ENCODE assay signal across 24 cellular contexts in genomic region chr12:22882559-22882958, GRCh38.
DNase-seq lines count a peak whose midpoint lies in the region; FAIRE-seq and TF ChIP-seq lines count a peak whose summit lies in the region.
"Had no signal": no experiment of that assay in that cellular context is flagged by ENCODE, and none has a peak within 500 bp of the region (broad histone marks: within the 10 kb centered on the region; RNA-seq: fewer than 3 reads in every experiment).

No MANE protein-coding gene starts in this region.

- no peak overlapping the region for H3K27ac Mint-ChIP-seq in activated T-helper 1 cell treated with anti-CD3 and anti-CD28 coated beads, Interleukin-12 subunit alpha, Interleukin-12 subunit beta, Interleukin-2, Interleukin-4 antibody, amounts not matched to agents 30 ng/mL and 10 ng/mL and 1 ng/mL, durations not matched to agents 14 hours and 24 hours and 36 hours
- H3K27ac Mint-ChIP-seq: CD4-positive, CD25-positive, alpha-beta regulatory T cell; CD8-positive, alpha-beta T cell; HFFc6 had no signal

- H3K4me3 ChIP-seq in choroid plexus epithelial cell (ENCODE audit: low read depth, low read length) (no peak overlapping the region), fibroblast of villous mesenchyme (ENCODE audit: low read depth, low read length) (no peak overlapping the region), tibial artery (no peak overlapping the region)
- H3K4me3 ChIP-seq: A549, GM12878, HAP-1 had no signal

- H3K27ac ChIP-seq in C4-2B, result no peak overlapping the region
- no peak overlapping the region for H3K27ac ChIP-seq in tibial artery
- H3K27ac ChIP-seq: A549 had no signal

- TF ChIP-seq CTCF in C4-2B (conservative IDR thresholded peaks at IDR 0.05), result peak; percentile 17
- no peak for TF ChIP-seq CTCF in choroid plexus epithelial cell (conservative IDR thresholded peaks at IDR 0.05; ENCODE audit: low read depth, low read length)
- no peak for TF ChIP-seq CTCF in fibroblast of villous mesenchyme (IDR thresholded peaks at IDR 0.05; ENCODE audit: insufficient read depth, low read depth, low read length)
- no peak for TF ChIP-seq CTCF in tibial artery (IDR thresholded peaks at IDR 0.05)

- no peaks in the 10 kb centered on the region for H3K9me3 Mint-ChIP-seq in activated T-helper 1 cell treated with anti-CD3 and anti-CD28 coated beads, Interleukin-12 subunit alpha, Interleukin-12 subunit beta, Interleukin-2, Interleukin-4 antibody, amounts not matched to agents 30 ng/mL and 10 ng/mL and 1 ng/mL, durations not matched to agents 14 hours and 24 hours and 36 hours
- H3K9me3 Mint-ChIP-seq: CD8-positive, alpha-beta T cell had no signal

- DNase-seq in HTR-8/SVneo (ENCODE audit: insufficient read length, low spot score) (no peak), choroid plexus epithelial cell (ENCODE audit: low read depth) (peak; percentile 4), fibroblast of villous mesenchyme (ENCODE audit: low read depth) (peak; percentile 2), tibial artery (no peak), urothelium cell line (ENCODE audit: low spot score) (no peak)
- no peak for DNase-seq in activated T-helper 1 cell treated with anti-CD3 and anti-CD28 coated beads, Interleukin-12 subunit alpha, Interleukin-12 subunit beta, Interleukin-2, Interleukin-4 antibody, amounts not matched to agents 30 ng/mL and 10 ng/mL and 1 ng/mL, durations not matched to agents 14 hours and 24 hours and 36 hours (ENCODE audit: low spot score)
- DNase-seq: 8988T; ACHN; AML-193; C1 segment of cervical spinal cord; Caco-2; CD4-positive, CD25-positive, alpha-beta regulatory T cell; CD8-positive, alpha-beta T cell; DMS79; EL; GDM1; GOT3; HFFc6 had no signal

- H3K4me3 Mint-ChIP-seq in activated T-helper 1 cell treated with anti-CD3 and anti-CD28 coated beads, Interleukin-12 subunit alpha, Interleukin-12 subunit beta, Interleukin-2, Interleukin-4 antibody, amounts not matched to agents 30 ng/mL and 10 ng/mL and 1 ng/mL, durations not matched to agents 14 hours and 24 hours and 36 hours, result no peak overlapping the region
- H3K4me3 Mint-ChIP-seq: CD4-positive, CD25-positive, alpha-beta regulatory T cell; CD8-positive, alpha-beta T cell; HFFc6 had no signal

- intact Hi-C loops in activated T-helper 1 cell treated with anti-CD3 and anti-CD28 coated beads, Interleukin-12 subunit alpha, Interleukin-12 subunit beta, Interleukin-2, Interleukin-4 antibody, amounts not matched to agents 30 ng/mL and 10 ng/mL and 1 ng/mL, durations not matched to agents 14 hours and 24 hours and 36 hours (cut with micrococcal nuclease), result no loop called here
- intact Hi-C loops in tibial artery (cut with DNase I; ENCODE audit: low total_unique reads), result no loop called here

- H3K36me3 ChIP-seq in tibial artery, result no peaks in the 10 kb centered on the region
- H3K36me3 ChIP-seq: HAP-1 had no signal

- no peaks in the 10 kb centered on the region for H3K4me1 ChIP-seq in tibial artery
- H3K4me1 ChIP-seq: A549, Caco-2, HAP-1 had no signal

- H3K27me3 ChIP-seq in tibial artery, result no peaks in the 10 kb centered on the region

- H3K36me3 Mint-ChIP-seq in activated T-helper 1 cell treated with anti-CD3 and anti-CD28 coated beads, Interleukin-12 subunit alpha, Interleukin-12 subunit beta, Interleukin-2, Interleukin-4 antibody, amounts not matched to agents 30 ng/mL and 10 ng/mL and 1 ng/mL, durations not matched to agents 14 hours and 24 hours and 36 hours (ENCODE audit: low read depth), result no peaks in the 10 kb centered on the region
- H3K36me3 Mint-ChIP-seq: CD4-positive, CD25-positive, alpha-beta regulatory T cell; CD8-positive, alpha-beta T cell had no signal

- H3K27me3 Mint-ChIP-seq in activated T-helper 1 cell treated with anti-CD3 and anti-CD28 coated beads, Interleukin-12 subunit alpha, Interleukin-12 subunit beta, Interleukin-2, Interleukin-4 antibody, amounts not matched to agents 30 ng/mL and 10 ng/mL and 1 ng/mL, durations not matched to agents 14 hours and 24 hours and 36 hours (ENCODE audit: insufficient read depth), result no peaks in the 10 kb centered on the region
- H3K27me3 Mint-ChIP-seq: CD4-positive, CD25-positive, alpha-beta regulatory T cell had no signal

- no peaks in the 10 kb centered on the region for H3K9me3 ChIP-seq in tibial artery
- H3K9me3 ChIP-seq: A549, Caco-2, HAP-1 had no signal

- FAIRE-seq in HTR-8/SVneo (lab: Jason Lieb, UNC), result peak; percentile 46
- no peak for FAIRE-seq in urothelium cell line (lab: Jason Lieb, UNC)
- FAIRE-seq: A549, GM12878, GM19239, H54 had no signal

- H3K4me1 Mint-ChIP-seq in activated T-helper 1 cell treated with anti-CD3 and anti-CD28 coated beads, Interleukin-12 subunit alpha, Interleukin-12 subunit beta, Interleukin-2, Interleukin-4 antibody, amounts not matched to agents 30 ng/mL and 10 ng/mL and 1 ng/mL, durations not matched to agents 14 hours and 24 hours and 36 hours (ENCODE audit: low read depth), result no peaks in the 10 kb centered on the region
- H3K4me1 Mint-ChIP-seq: CD4-positive, CD25-positive, alpha-beta regulatory T cell had no signal

Comparison
In these comparisons a context has a peak if more than half of its experiments do, and no peak if none do; other contexts are left out.
1. DNase-seq: peak in choroid plexus epithelial cell (single experiment) and fibroblast of villous mesenchyme (single experiment); none in HTR-8/SVneo (single experiment), activated T-helper 1 cell treated with anti-CD3 and anti-CD28 coated beads, Interleukin-12 subunit alpha, Interleukin-12 subunit beta, Interleukin-2, Interleukin-4 antibody, amounts not matched to agents 30 ng/mL and 10 ng/mL and 1 ng/mL, durations not matched to agents 14 hours and 24 hours and 36 hours (single experiment), tibial artery (0 of 2) and urothelium cell line (single experiment).